12 cellular contexts compared by ENCODE assay signal in genomic region chr2:124815386-124815785, GRCh38.
DNase-seq lines count a peak whose midpoint lies in the region; ATAC-seq and TF ChIP-seq lines count a peak whose summit lies in the region.
"Had no signal": no experiment of that assay in that cellular context is flagged by ENCODE, and none has a peak within 500 bp of the region (broad histone marks: within the 10 kb centered on the region; RNA-seq: fewer than 3 reads in every experiment).

No MANE protein-coding gene starts in this region.

- DNase-seq in SKM-1 treated with dmso at 0.1 percent for 144 hours (lab: John Stamatoyannopoulos, UW; ENCODE audit: unreplicated experiment) (peak; percentile 25), SKM-1 (lab: John Stamatoyannopoulos, UW; ENCODE audit: unreplicated experiment) (no peak), NB4 (ENCODE audit: low read depth) (peak; percentile 6), lower lobe of right lung (peak; percentile 36), WTC11 (ENCODE audit: low spot score) (no peak), NCI-H1436 treated with DMSO at 0.1 percent for 48 hours (lab: John Stamatoyannopoulos, UW) (no peak)
- DNase-seq in activated T-cell treated with anti-CD3 and anti-CD28 coated beads, Interleukin-2, amount 50 U/mL, for 72 hours: no peak
- DNase-seq: ACHN; CD4-positive, CD25-positive, alpha-beta regulatory T cell; DMS53 had no signal

- POLR2A ChIA-PET in WTC11 (lab: Charles Lee): no interaction called here

- H3K9me3 ChIP-seq in lower lobe of right lung: no peaks in the 10 kb centered on the region

- TF ChIP-seq CTCF in NB4 (IDR thresholded peaks at IDR 0.05; ENCODE audit: low read depth, low read length): no peak
- no peak for TF ChIP-seq CTCF in lower lobe of right lung (IDR thresholded peaks at IDR 0.05)
- TF ChIP-seq CTCF in WTC11 (IDR thresholded peaks at IDR 0.05): no peak

- ATAC-seq in lower lobe of right lung (peak in 1 of 2 donors; percentile 62), WTC11 (no peak)
- no peak for ATAC-seq in activated T-cell treated with anti-CD3 and anti-CD28 coated beads, Interleukin-2, amount 50 U/mL, for 72 hours (replicated peaks in 1 of 2)

- no peak overlapping the region for H3K27ac ChIP-seq in lower lobe of right lung
- H3K27ac ChIP-seq: BLaER1 treated with 17β-estradiol and CSF1 and Interleukin-3, amounts not matched to agents 10 nM and 100 nM had no signal

- no peaks in the 10 kb centered on the region for H3K4me1 ChIP-seq in lower lobe of right lung
- H3K4me1 ChIP-seq: BLaER1 treated with 17β-estradiol and CSF1 and Interleukin-3, amounts not matched to agents 10 nM and 100 nM had no signal

- no peaks in the 10 kb centered on the region for H3K36me3 ChIP-seq in lower lobe of right lung
- H3K36me3 ChIP-seq: BLaER1 treated with 17β-estradiol and CSF1 and Interleukin-3, amounts not matched to agents 10 nM and 100 nM had no signal

- peaks cover 34% of the 10 kb centered on the region for H3K9me3 Mint-ChIP-seq in WTC11
- peaks cover 10% of the 10 kb centered on the region in 2 donors for H3K9me3 Mint-ChIP-seq in activated T-cell treated with anti-CD3 and anti-CD28 coated beads, Interleukin-2, amount 50 U/mL, for 72 hours

- no peaks in the 10 kb centered on the region for H3K4me1 Mint-ChIP-seq in WTC11
- no peaks in the 10 kb centered on the region for H3K4me1 Mint-ChIP-seq in activated T-cell treated with anti-CD3 and anti-CD28 coated beads, Interleukin-2, amount 50 U/mL, for 72 hours (ENCODE audit: low read depth)
- H3K4me1 Mint-ChIP-seq: CD4-positive, CD25-positive, alpha-beta regulatory T cell; IgD-negative memory B cell had no signal

- H3K27me3 ChIP-seq in lower lobe of right lung (ENCODE audit: low read depth): no peaks in the 10 kb centered on the region
- H3K27me3 ChIP-seq: BLaER1 treated with 17β-estradiol and CSF1 and Interleukin-3, amounts not matched to agents 10 nM and 100 nM had no signal

- CTCF ChIA-PET in WTC11 (lab: Charles Lee): no interaction called here

- TF ChIP-seq POLR2A in NB4 (IDR thresholded peaks at IDR 0.05; ENCODE audit: extremely low read depth, insufficient read length): no peak

- H3K27ac Mint-ChIP-seq in WTC11: no peak overlapping the region
- H3K27ac Mint-ChIP-seq in activated T-cell treated with anti-CD3 and anti-CD28 coated beads, Interleukin-2, amount 50 U/mL, for 72 hours: no peak overlapping the region
- H3K27ac Mint-ChIP-seq: CD4-positive, CD25-positive, alpha-beta regulatory T cell; IgD-negative memory B cell had no signal

- H3K27me3 Mint-ChIP-seq in WTC11 (ENCODE audit: low read depth): no peaks in the 10 kb centered on the region; the same call in 1 of the 2 replicates
- H3K27me3 Mint-ChIP-seq in activated T-cell treated with anti-CD3 and anti-CD28 coated beads, Interleukin-2, amount 50 U/mL, for 72 hours (ENCODE audit: low read depth): no peaks in the 10 kb centered on the region
- H3K27me3 Mint-ChIP-seq: CD4-positive, CD25-positive, alpha-beta regulatory T cell; IgD-negative memory B cell had no signal

- intact Hi-C loops in lower lobe of right lung (cut with DNase I): no loop called here

- no peak overlapping the region for H3K4me3 ChIP-seq in NB4 (ENCODE audit: low read depth, low read length)
- no peak overlapping the region for H3K4me3 ChIP-seq in lower lobe of right lung
- H3K4me3 ChIP-seq: BLaER1 treated with 17β-estradiol and CSF1 and Interleukin-3, amounts not matched to agents 10 nM and 100 nM had no signal

- no peaks in the 10 kb centered on the region for H3K36me3 Mint-ChIP-seq in WTC11
- peaks cover 0 to 3% of the 10 kb centered on the region in 2 donors for H3K36me3 Mint-ChIP-seq in activated T-cell treated with anti-CD3 and anti-CD28 coated beads, Interleukin-2, amount 50 U/mL, for 72 hours (ENCODE audit: insufficient read depth in 2 of 2)
- H3K36me3 Mint-ChIP-seq: CD4-positive, CD25-positive, alpha-beta regulatory T cell; IgD-negative memory B cell had no signal

- no peak overlapping the region for H3K4me3 Mint-ChIP-seq in WTC11
- no peak overlapping the region for H3K4me3 Mint-ChIP-seq in activated T-cell treated with anti-CD3 and anti-CD28 coated beads, Interleukin-2, amount 50 U/mL, for 72 hours
- H3K4me3 Mint-ChIP-seq: CD4-positive, CD25-positive, alpha-beta regulatory T cell; IgD-negative memory B cell had no signal

TF ChIP-seq in WTC11, 78 proteins besides CTCF, POLR2A, EP300 and RAD21:
- TF ChIP-seq AFF4 (CRISPR knock-in tag; IDR thresholded peaks at IDR 0.05; ENCODE audit: borderline replicate concordance) (no peak), ZBTB21 (CRISPR knock-in tag; IDR thresholded peaks at IDR 0.05; ENCODE audit: borderline replicate concordance) (no peak), ELF4 (CRISPR knock-in tag; IDR thresholded peaks at IDR 0.05; ENCODE audit: low read depth) (no peak), CREB1 (CRISPR knock-in tag; IDR thresholded peaks at IDR 0.05) (no peak), ERG (CRISPR knock-in tag; IDR thresholded peaks at IDR 0.05) (no peak), ZNF416 (CRISPR knock-in tag; IDR thresholded peaks at IDR 0.05) (no peak), USF2 (CRISPR knock-in tag; IDR thresholded peaks at IDR 0.05) (no peak), NFYB (CRISPR knock-in tag; conservative IDR thresholded peaks at IDR 0.05; ENCODE audit: low read depth) (no peak), JUN (CRISPR knock-in tag; IDR thresholded peaks at IDR 0.05) (no peak)

Comparison
In these comparisons a context has a peak if more than half of its experiments do, and no peak if none do; other contexts are left out.
1. DNase-seq: peak in SKM-1 treated with dmso at 0.1 percent for 144 hours (single experiment), NB4 (single experiment) and lower lobe of right lung (single experiment); none in SKM-1 (single experiment), WTC11 (single experiment), activated T-cell treated with anti-CD3 and anti-CD28 coated beads, Interleukin-2, amount 50 U/mL, for 72 hours (0 of 2) and NCI-H1436 treated with DMSO at 0.1 percent for 48 hours (single experiment).